ENCODE assay signal across 30 cellular contexts in genomic region chr1:24089027-24089742, GRCh38. TPM values are rescaled to one million over a fixed set of nuclear protein-coding genes. Genes with fewer than 3 reads are reported as not detected.
"Had no signal": no experiment of that assay in that cellular context is flagged by ENCODE, and none has a peak within 500 bp of the region (broad histone marks: within the 10 kb centered on the region; RNA-seq: fewer than 3 reads in every experiment).

No MANE protein-coding gene starts in this region.

- DNase-seq: activated CD4-positive, alpha-beta T cell treated with anti-CD3 and anti-CD28 coated beads for 4 hours; activated CD4-positive, alpha-beta T cell treated with anti-CD3 and anti-CD28 coated beads, Interleukin-2, amount 50 U/mL, for 48 hours; activated CD8-positive, alpha-beta memory T cell treated with anti-CD3 and anti-CD28 coated beads, Interleukin-2, amount 50 U/mL, for 48 hours; activated gamma-delta T cell treated with Interleukin-2 at 50 U/mL for 16 hours; activated naive CD4-positive, alpha-beta T cell treated with anti-CD3 and anti-CD28 coated beads, Interleukin-2, amount 50 U/mL, for 16 hours; activated T-cell treated with anti-CD3 and anti-CD28 coated beads, Interleukin-2, amount 50 U/mL, for 24 hours; amniotic stem cell; brain microvascular endothelial cell; caudate nucleus; cortex of kidney; effector memory CD8-positive, alpha-beta T cell; head of caudate nucleus; naive thymus-derived CD8-positive, alpha-beta T cell; stimulated activated CD4-positive, alpha-beta T cell treated with anti-CD3 and anti-CD28 coated beads, Interleukin-12 subunit alpha, Interleukin-12 subunit beta, amount 100 ng/mL, for 4 hours; stimulated activated CD4-positive, alpha-beta T cell treated with anti-CD3 and anti-CD28 coated beads, Interleukin-4, amount 100 ng/mL, for 1 hour; T-helper 9 cell; trophoblast cell had no signal

- H3K27ac ChIP-seq: brain microvascular endothelial cell, thoracic aorta, VCaP had no signal

- H3K4me3 Mint-ChIP-seq: activated T-cell treated with anti-CD3 and anti-CD28 coated beads, Interleukin-2, amount 50 U/mL, for 24 hours; effector memory CD8-positive, alpha-beta T cell; memory B cell; naive thymus-derived CD8-positive, alpha-beta T cell; stimulated activated naive CD8-positive, alpha-beta T cell treated with anti-CD3 and anti-CD28 coated beads, Interleukin-15, Interleukin-2, amounts not matched to agents 100 ng/mL and 50 ng/mL, for 24 hours; T-helper 1 cell treated with Interleukin-12 subunit alpha and Interleukin-12 subunit beta and Interleukin-4 antibody, amounts not matched to agents 30 μg/mL and 1 μg/mL, for 36 hours had no signal

- H3K36me3 Mint-ChIP-seq: memory B cell; naive thymus-derived CD8-positive, alpha-beta T cell had no signal

- H3K9me3 ChIP-seq: thoracic aorta had no signal

- FAIRE-seq: astrocyte, TTC549, urothelium cell line had no signal

- H3K9me3 Mint-ChIP-seq: activated T-cell treated with anti-CD3 and anti-CD28 coated beads, Interleukin-2, amount 50 U/mL, for 24 hours; effector memory CD8-positive, alpha-beta T cell; naive thymus-derived CD8-positive, alpha-beta T cell; stimulated activated naive CD8-positive, alpha-beta T cell treated with anti-CD3 and anti-CD28 coated beads, Interleukin-15, Interleukin-2, amounts not matched to agents 100 ng/mL and 50 ng/mL, for 24 hours; T-helper 1 cell treated with Interleukin-12 subunit alpha and Interleukin-12 subunit beta and Interleukin-4 antibody, amounts not matched to agents 30 μg/mL and 1 μg/mL, for 36 hours had no signal

- H3K36me3 ChIP-seq: brain microvascular endothelial cell, thoracic aorta had no signal

- H3K27ac Mint-ChIP-seq: activated T-cell treated with anti-CD3 and anti-CD28 coated beads, Interleukin-2, amount 50 U/mL, for 24 hours; memory B cell; stimulated activated naive CD8-positive, alpha-beta T cell treated with anti-CD3 and anti-CD28 coated beads, Interleukin-15, Interleukin-2, amounts not matched to agents 100 ng/mL and 50 ng/mL, for 24 hours; T-helper 1 cell treated with Interleukin-12 subunit alpha and Interleukin-12 subunit beta and Interleukin-4 antibody, amounts not matched to agents 30 μg/mL and 1 μg/mL, for 36 hours had no signal

- ATAC-seq: effector memory CD8-positive, alpha-beta T cell; naive thymus-derived CD8-positive, alpha-beta T cell; sciatic nerve had no signal

- H3K27me3 ChIP-seq: brain microvascular endothelial cell had no signal

- H3K27me3 Mint-ChIP-seq: stimulated activated naive CD8-positive, alpha-beta T cell treated with anti-CD3 and anti-CD28 coated beads, Interleukin-15, Interleukin-2, amounts not matched to agents 100 ng/mL and 50 ng/mL, for 24 hours had no signal

- H3K4me3 ChIP-seq: skin epidermis, thoracic aorta had no signal

- H3K4me1 Mint-ChIP-seq: memory B cell; naive thymus-derived CD8-positive, alpha-beta T cell had no signal

RNA-seq across cellular contexts. Expression of gene MYOM3, which starts 22.8 kb away (rescaled TPM):
- total RNA-seq: fibroblast of lung; fibroblast of villous mesenchyme; naive thymus-derived CD8-positive, alpha-beta T cell had no signal
- polyA plus RNA-seq: fibroblast of lung; naive thymus-derived CD8-positive, alpha-beta T cell had no signal

RNA-seq across cellular contexts. Expression of gene IL22RA1, which starts 53.8 kb away (rescaled TPM):
- total RNA-seq: astrocyte; chondrocyte; fibroblast of villous mesenchyme; naive thymus-derived CD8-positive, alpha-beta T cell; sciatic nerve had no signal
- polyA plus RNA-seq: naive thymus-derived CD8-positive, alpha-beta T cell had no signal
